In genomic region chr20:46022411-46023147, GRCh38 we compare ENCODE assay signal across 8 cellular contexts. TPM values are rescaled to one million over a fixed set of nuclear protein-coding genes. Genes with fewer than 3 reads are reported as not detected.
DNase-seq lines count a peak whose midpoint lies in the region; ATAC-seq and TF ChIP-seq lines count a peak whose summit lies in the region.

No MANE protein-coding gene starts in this region.

- DNase-seq in DMS79 (lab: John Stamatoyannopoulos, UW) (peak; percentile 14), LNCaP clone FGC (ENCODE audit: low read depth) (no peak), T-helper 22 cell (ENCODE audit: low read depth) (peak; percentile 43), anterior cingulate cortex (lab: John Stamatoyannopoulos, UW) (peak in 49 of 58 donors; percentile 6 to 79 (median 43)), ureter (ENCODE audit: low spot score) (no peak)
- peak; percentile 80 for DNase-seq in stimulated activated CD4-positive, alpha-beta T cell treated with anti-CD3 and anti-CD28 coated beads, Interleukin-12 subunit alpha, Interleukin-12 subunit beta, amount 100 ng/mL, for 4 hours

- ATAC-seq in HG03280 (IDR thresholded peaks at IDR 0.05; ENCODE audit: unreplicated experiment) = no peak

- no peak overlapping the region for H3K4me3 ChIP-seq in LNCaP clone FGC (ENCODE audit: low read depth, low read length)
- H3K4me3 ChIP-seq in iPS-11a (ENCODE audit: low read depth, low read length) = peak overlapping the region; percentile 49

- TF ChIP-seq CTCF in LNCaP clone FGC (IDR thresholded peaks at IDR 0.05; ENCODE audit: control insufficient read depth, extremely low read depth, insufficient read depth) = peak; percentile 79

RNA-seq across cellular contexts. Expression of gene SLC12A5, which starts 6.4 kb away (rescaled TPM):
- total RNA-seq in ureter = not detected

RNA-seq across cellular contexts. Expression of gene MMP9, which starts 13.9 kb away (rescaled TPM):
- 1.4 TPM for total RNA-seq in ureter

RNA-seq across cellular contexts. Expression of gene ZNF335, which starts 50.6 kb away (rescaled TPM):
- 23.9 TPM for total RNA-seq in ureter

Comparison
In these comparisons a context has a peak if more than half of its experiments do, and no peak if none do; other contexts are left out.
1. DNase-seq: peak in DMS79 (single experiment), T-helper 22 cell (single experiment), anterior cingulate cortex (49 of 58) and stimulated activated CD4-positive, alpha-beta T cell treated with anti-CD3 and anti-CD28 coated beads, Interleukin-12 subunit alpha, Interleukin-12 subunit beta, amount 100 ng/mL, for 4 hours (single experiment); none in LNCaP clone FGC (single experiment) and ureter (single experiment).